12 cellular contexts compared by ENCODE assay signal in the genomic region with DNA sequence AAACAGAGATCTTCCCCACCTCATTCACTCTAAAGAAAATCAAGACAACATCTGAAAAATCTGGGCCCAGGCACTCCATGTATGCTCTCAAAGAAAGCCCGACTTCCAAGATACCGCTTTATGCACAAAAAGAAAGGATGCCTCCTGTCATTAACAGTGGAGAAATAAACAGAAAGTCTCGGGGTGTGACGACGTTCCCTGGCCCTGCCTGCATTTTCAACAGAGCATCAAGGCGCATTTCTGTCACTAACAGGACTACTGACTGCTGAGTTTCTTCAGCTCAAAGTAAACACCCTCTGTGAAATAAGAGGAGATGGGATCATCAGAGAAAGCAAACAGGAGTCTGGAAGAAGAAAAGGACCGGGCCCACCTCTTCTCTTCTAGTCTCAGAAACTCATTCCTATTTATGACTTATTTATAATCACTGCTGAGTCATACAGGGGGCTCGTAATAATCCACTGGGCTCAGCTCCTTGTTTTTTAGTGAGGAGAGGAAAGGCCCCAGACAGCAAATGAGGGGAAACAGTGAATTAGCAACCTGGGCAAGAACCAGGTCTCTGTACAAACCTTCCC.
DNase-seq lines count a peak whose midpoint lies in the region; ATAC-seq and TF ChIP-seq lines count a peak whose summit lies in the region.
"Had no signal": no experiment of that assay in that cellular context is flagged by ENCODE, and none has a peak within 500 bp of the region (broad histone marks: within the 10 kb centered on the region; RNA-seq: fewer than 3 reads in every experiment).

No MANE protein-coding gene starts in this region.

- TF ChIP-seq CTCF in RWPE2 (IDR thresholded peaks at IDR 0.05; ENCODE audit: poor library complexity, severe bottlenecking) (no peak), neural progenitor cell (IDR thresholded peaks at IDR 0.05) (no peak)

- peaks cover 11% of the 10 kb centered on the region for H3K4me1 Mint-ChIP-seq in neural progenitor cell

- H3K27me3 Mint-ChIP-seq in neural progenitor cell (ENCODE audit: insufficient read depth, low read depth) = peaks cover 2% of the 10 kb centered on the region
- H3K27me3 Mint-ChIP-seq: CD8-positive, alpha-beta memory T cell had no signal

- H3K4me3 Mint-ChIP-seq in neural progenitor cell = no peak overlapping the region
- H3K4me3 Mint-ChIP-seq: CD8-positive, alpha-beta memory T cell had no signal

- DNase-seq in RWPE2 (ENCODE audit: low spot score) = no peak
- DNase-seq in neural progenitor cell (ENCODE audit: low spot score) = no peak
- DNase-seq in NCI-H1436 (lab: John Stamatoyannopoulos, UW) = no peak
- DNase-seq in NCI-H69 (lab: John Stamatoyannopoulos, UW) = no peak
- DNase-seq in inferior parietal cortex (ENCODE audit: extremely low spot score) = no peak
- DNase-seq: CD8-positive, alpha-beta memory T cell; foreskin keratinocyte; GOT3 had no signal

- H3K4me2 ChIP-seq in BLaER1 treated with 17β-estradiol and CSF1 and Interleukin-3, amounts not matched to agents 10 nM and 100 nM = peak overlapping the region in 5 of 11 experiments; percentile 12 to 35 (median 23); a peak in 7 of 22 replicates
- no peak overlapping the region for H3K4me2 ChIP-seq in neural progenitor cell

- peaks cover 57 to 90% (median 76%) of the 10 kb centered on the region in 11 experiments for H3K36me3 ChIP-seq in BLaER1 treated with 17β-estradiol and CSF1 and Interleukin-3, amounts not matched to agents 10 nM and 100 nM
- peaks cover 94% of the 10 kb centered on the region for H3K36me3 ChIP-seq in RWPE2 (ENCODE audit: low read depth)
- H3K36me3 ChIP-seq in endocrine pancreas (ENCODE audit: control insufficient read depth, insufficient read depth, low read length) = no peaks in the 10 kb centered on the region
- H3K36me3 ChIP-seq in neural progenitor cell = peaks cover 11% of the 10 kb centered on the region

- peaks cover 14% of the 10 kb centered on the region for H3F3A ChIP-seq in neural progenitor cell (ENCODE audit: low read depth)

- H3K27ac ChIP-seq in BLaER1 treated with 17β-estradiol and CSF1 and Interleukin-3, amounts not matched to agents 10 nM and 100 nM = peak overlapping the region in 7 of 11 experiments; percentile 7 to 56 (median 34); a peak in 12 of 22 replicates
- no peak overlapping the region for H3K27ac ChIP-seq in RWPE2 (ENCODE audit: poor library complexity, severe bottlenecking)
- no peak overlapping the region for H3K27ac ChIP-seq in neural progenitor cell
- H3K27ac ChIP-seq: foreskin keratinocyte had no signal

- H3K79me2 ChIP-seq in neural progenitor cell (ENCODE audit: low read depth) = peaks cover 79% of the 10 kb centered on the region

- H3K9me3 ChIP-seq in BLaER1 treated with 17β-estradiol and CSF1 and Interleukin-3, amounts not matched to agents 10 nM and 100 nM (replicated peaks in 1 of 11) = no peaks in the 10 kb centered on the region
- H3K9me3 ChIP-seq in RWPE2 (ENCODE audit: severe bottlenecking) (no peaks in the 10 kb centered on the region), endocrine pancreas (ENCODE audit: control insufficient read depth, low read length) (no peaks in the 10 kb centered on the region), neural progenitor cell (ENCODE audit: low read depth) (no peaks in the 10 kb centered on the region)
- H3K9me3 ChIP-seq: tibial nerve had no signal

- peak overlapping the region in 4 of 11 experiments; percentile 4 to 35 (median 10); a peak in 4 of 22 replicates for H3K9ac ChIP-seq in BLaER1 treated with 17β-estradiol and CSF1 and Interleukin-3, amounts not matched to agents 10 nM and 100 nM
- H3K9ac ChIP-seq in endocrine pancreas (ENCODE audit: control insufficient read depth, insufficient read depth, low read length) (peak overlapping the region; percentile 30), neural progenitor cell (no peak overlapping the region)

- peaks cover 0 to 84% (median 56%) of the 10 kb centered on the region in 11 experiments; a peak in 18 of 22 replicates for H4K20me1 ChIP-seq in BLaER1 treated with 17β-estradiol and CSF1 and Interleukin-3, amounts not matched to agents 10 nM and 100 nM
- peaks cover 27% of the 10 kb centered on the region for H4K20me1 ChIP-seq in neural progenitor cell (ENCODE audit: low read depth)

- H3K27ac Mint-ChIP-seq in neural progenitor cell = peak overlapping the region; percentile 26

- H2AFZ ChIP-seq in neural progenitor cell (replicated peaks) = no peak overlapping the region

- no peak overlapping the region for H3K4me3 ChIP-seq in BLaER1 treated with 17β-estradiol and CSF1 and Interleukin-3, amounts not matched to agents 10 nM and 100 nM
- no peak overlapping the region for H3K4me3 ChIP-seq in RWPE2 (ENCODE audit: severe bottlenecking)
- H3K4me3 ChIP-seq in endocrine pancreas (ENCODE audit: control insufficient read depth, insufficient read depth, low read length) = peak overlapping the region; percentile 7
- no peak overlapping the region for H3K4me3 ChIP-seq in neural progenitor cell
- H3K4me3 ChIP-seq: tibial nerve had no signal

- no peaks in the 10 kb centered on the region for H3K9me3 Mint-ChIP-seq in neural progenitor cell
- H3K9me3 Mint-ChIP-seq: CD8-positive, alpha-beta memory T cell had no signal

- peak; percentile 46; the same call in 2 of the 3 replicates for ATAC-seq in RWPE2 (ENCODE audit: low read depth)
- no peak for ATAC-seq in GM18511 (IDR thresholded peaks at IDR 0.05; ENCODE audit: unreplicated experiment)
- ATAC-seq: foreskin keratinocyte had no signal

- no peaks in the 10 kb centered on the region for H3K27me3 ChIP-seq in BLaER1 treated with 17β-estradiol and CSF1 and Interleukin-3, amounts not matched to agents 10 nM and 100 nM
- H3K27me3 ChIP-seq in RWPE2 (ENCODE audit: insufficient read depth, poor library complexity, severe bottlenecking) (no peaks in the 10 kb centered on the region), endocrine pancreas (ENCODE audit: control insufficient read depth, insufficient read depth, low read length) (no peaks in the 10 kb centered on the region), neural progenitor cell (no peaks in the 10 kb centered on the region)
- H3K27me3 ChIP-seq: foreskin keratinocyte, tibial nerve had no signal

- H3K4me1 ChIP-seq in BLaER1 treated with 17β-estradiol and CSF1 and Interleukin-3, amounts not matched to agents 10 nM and 100 nM = peaks cover 45 to 85% (median 63%) of the 10 kb centered on the region in 10 experiments
- no peaks in the 10 kb centered on the region for H3K4me1 ChIP-seq in RWPE2 (ENCODE audit: insufficient read depth, poor library complexity, severe bottlenecking)
- H3K4me1 ChIP-seq in endocrine pancreas (ENCODE audit: control insufficient read depth, insufficient read depth, low read length) = peaks cover 4% of the 10 kb centered on the region
- H3K4me1 ChIP-seq in neural progenitor cell = no peaks in the 10 kb centered on the region
- H3K4me1 ChIP-seq: foreskin keratinocyte had no signal

- H3K36me3 Mint-ChIP-seq in neural progenitor cell = peaks cover 47% of the 10 kb centered on the region

Comparison
In these comparisons a context has a peak if more than half of its experiments do, and no peak if none do; other contexts are left out.
1. H3K27ac ChIP-seq: peak in BLaER1 treated with 17β-estradiol and CSF1 and Interleukin-3, amounts not matched to agents 10 nM and 100 nM (7 of 11); none in RWPE2 (single experiment) and neural progenitor cell (single experiment).